Comparison of ENCODE assay signal across 1 cellular context in the genomic region with DNA sequence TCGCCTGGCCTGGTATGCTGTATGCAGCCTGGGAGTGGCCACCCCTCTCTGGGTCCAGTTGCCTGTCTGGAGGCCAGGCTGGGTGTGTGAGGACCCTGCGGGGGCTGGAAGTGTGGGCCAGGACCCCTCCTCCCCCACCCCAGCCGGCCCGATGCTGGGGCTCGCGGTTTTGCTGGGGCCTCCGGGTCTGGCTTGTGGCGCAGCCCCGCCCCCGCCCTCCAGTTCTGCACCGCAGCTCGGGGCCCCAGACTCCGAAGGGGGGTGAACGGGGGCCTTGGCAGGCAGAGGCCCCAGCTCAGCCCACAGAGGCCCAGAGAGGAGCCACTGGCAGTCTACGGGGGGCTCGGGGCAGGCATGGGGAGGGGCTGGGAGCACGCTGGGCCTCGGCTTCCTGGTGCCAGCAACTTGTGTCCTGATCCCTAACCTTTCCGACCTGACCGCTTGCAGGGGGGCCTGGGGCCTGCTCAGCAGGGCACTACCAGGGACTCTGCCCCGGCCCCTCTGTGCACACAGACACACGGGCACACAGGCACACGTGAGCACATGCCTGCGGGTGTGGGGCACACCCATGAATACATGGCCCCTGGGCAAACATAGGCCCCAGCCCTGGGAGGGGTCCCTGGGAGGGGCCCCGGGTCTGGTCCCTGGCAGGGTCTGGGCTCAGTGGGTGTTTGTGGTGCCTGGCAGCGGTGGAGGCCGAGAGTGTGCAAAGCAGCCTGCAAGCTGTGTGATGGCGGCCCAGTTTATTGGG.
TF ChIP-seq lines count a peak whose summit lies in the region.

No MANE protein-coding gene starts in this region.

TF ChIP-seq in IMR-90, 13 proteins besides CTCF, POLR2A, EP300 and RAD21:
- no peak for TF ChIP-seq FOS (IDR thresholded peaks at IDR 0.05; ENCODE audit: low read depth, low read length)
- TF ChIP-seq MXI1 (IDR thresholded peaks at IDR 0.05; ENCODE audit: borderline replicate concordance, low read depth, low read length), result no peak
- TF ChIP-seq MAZ (IDR thresholded peaks at IDR 0.05; ENCODE audit: borderline replicate concordance, low read depth, low read length), result peak; percentile 29; the same call in 1 of the 2 replicates
- TF ChIP-seq CEBPB (IDR thresholded peaks at IDR 0.05; ENCODE audit: low read depth, low read length), result no peak
TF ChIP-seq in IMR-90: peak in this region for 1.
